Comparison of ENCODE assay signal across 10 cellular contexts in genomic region chr6:5287205-5287965, GRCh38. TPM values are rescaled to one million over a fixed set of nuclear protein-coding genes. Genes with fewer than 3 reads are reported as not detected.
DNase-seq lines count a peak whose midpoint lies in the region; ATAC-seq and TF ChIP-seq lines count a peak whose summit lies in the region.
"Had no signal": no experiment of that assay in that cellular context is flagged by ENCODE, and none has a peak within 500 bp of the region (broad histone marks: within the 10 kb centered on the region; RNA-seq: fewer than 3 reads in every experiment).

No MANE protein-coding gene starts in this region.

- intact Hi-C loops in sciatic nerve (cut with DNase I): no loop called here

- H3K4me3 ChIP-seq in fibroblast of mammary gland (ENCODE audit: control insufficient read depth, low read depth, low read length): no peak overlapping the region
- H3K4me3 ChIP-seq: thoracic aorta had no signal

- CTCF ChIA-PET in RWPE1 (lab: Yijun Ruan, JAX): interaction anchor here (0.6 kb wide), 2 partner anchors 37 to 182 kb away, joined by 3 read pairs; no protein-coding TSS in a partner anchor

- ATAC-seq in sciatic nerve (peak; percentile 79), GM21737 (IDR thresholded peaks at IDR 0.05; ENCODE audit: unreplicated experiment) (no peak)

- no peak overlapping the region for H3K27ac ChIP-seq in RWPE1
- H3K27ac ChIP-seq: thoracic aorta had no signal

- DNase-seq in EL (peak; percentile 79), RWPE1 (ENCODE audit: low spot score) (peak; percentile 63), fibroblast of mammary gland (ENCODE audit: low read depth) (peak; percentile 81), sciatic nerve (ENCODE audit: low spot score) (no peak), NCI-H524 treated with DMSO at 0.1 percent for 48 hours (lab: John Stamatoyannopoulos, UW) (no peak), cortex of kidney (lab: John Stamatoyannopoulos, UW) (no peak)
- no peak for DNase-seq in stimulated activated CD4-positive, alpha-beta T cell treated with anti-CD3 and anti-CD28 coated beads, Interleukin-4, amount 100 ng/mL, for 1 hour
- DNase-seq: activated CD4-positive, alpha-beta T cell treated with anti-CD3 and anti-CD28 coated beads for 48 hours had no signal

- POLR2A ChIA-PET in RWPE1 (lab: Yijun Ruan, JAX; ENCODE audit: low non-redundant PET): no interaction called here

- TF ChIP-seq CTCF in RWPE1 (conservative IDR thresholded peaks at IDR 0.05; ENCODE audit: low read depth) (no peak), fibroblast of mammary gland (conservative IDR thresholded peaks at IDR 0.05; ENCODE audit: control insufficient read depth, insufficient read depth, low read depth, low read length) (peak; percentile 9)

RNA-seq across cellular contexts. Expression of gene FARS2, which starts 26.1 kb away (rescaled TPM):
- 17.8 TPM for total RNA-seq in sciatic nerve

RNA-seq across cellular contexts. Expression of gene LYRM4, which starts 26.6 kb away (rescaled TPM):
- 21.7 TPM for total RNA-seq in sciatic nerve

Comparison
In these comparisons a context has a peak if more than half of its experiments do, and no peak if none do; other contexts are left out.
1. DNase-seq: peak in EL (single experiment), RWPE1 (single experiment) and fibroblast of mammary gland (single experiment); none in sciatic nerve (single experiment), stimulated activated CD4-positive, alpha-beta T cell treated with anti-CD3 and anti-CD28 coated beads, Interleukin-4, amount 100 ng/mL, for 1 hour (single experiment), NCI-H524 treated with DMSO at 0.1 percent for 48 hours (single experiment) and cortex of kidney (single experiment).